22 cellular contexts compared by ENCODE assay signal in the genomic region with DNA sequence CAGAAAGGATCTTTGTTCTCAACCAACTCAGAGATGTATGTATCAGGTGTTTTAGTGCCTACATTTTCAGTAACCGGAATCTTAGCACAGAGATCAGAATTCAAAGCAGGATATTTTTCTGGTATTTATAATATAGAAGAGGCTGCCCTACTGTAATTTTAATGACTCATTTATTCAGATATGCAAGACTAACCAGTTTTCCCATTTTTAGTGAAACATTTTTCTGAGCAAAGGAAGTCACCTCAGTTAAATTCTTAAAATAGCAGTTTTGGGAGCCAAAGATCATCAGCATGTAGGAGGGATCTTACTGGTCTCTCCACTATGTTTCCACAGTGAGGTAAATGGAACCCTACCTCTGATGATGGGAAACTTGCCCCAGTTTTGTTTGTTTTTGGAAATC. TPM values are rescaled to one million over a fixed set of nuclear protein-coding genes. Genes with fewer than 3 reads are reported as not detected.
A peak's percentile ranks its signal among the peaks of the same experiment; 100 is the strongest.
DNase-seq lines count a peak whose midpoint lies in the region; ATAC-seq and TF ChIP-seq lines count a peak whose summit lies in the region.
"Had no signal": no experiment of that assay in that cellular context is flagged by ENCODE, and none has a peak within 500 bp of the region (broad histone marks: within the 10 kb centered on the region; RNA-seq: fewer than 3 reads in every experiment).

No MANE protein-coding gene starts in this region.

- H3K4me1 ChIP-seq in GM23338 (ENCODE audit: insufficient read depth): no peaks in the 10 kb centered on the region
- H3K4me1 ChIP-seq in BE2C: no peaks in the 10 kb centered on the region
- H3K4me1 ChIP-seq: SJCRH30 had no signal

- H3K4me3 Mint-ChIP-seq in GM23338: no peak overlapping the region
- H3K4me3 Mint-ChIP-seq: CD14-positive monocyte had no signal

- no peaks in the 10 kb centered on the region for H3K9me3 Mint-ChIP-seq in GM23338
- H3K9me3 Mint-ChIP-seq: CD14-positive monocyte had no signal

- H3K4me3 ChIP-seq in GM23338 (no peak overlapping the region), SU-DHL-6 (ENCODE audit: insufficient read depth, low read length, poor library complexity, severe bottlenecking) (peak overlapping the region; percentile 60), epithelial cell of esophagus (ENCODE audit: low read length) (no peak overlapping the region), BE2C (ENCODE audit: low read depth, low read length) (no peak overlapping the region)
- H3K4me3 ChIP-seq: GM12878, SJCRH30 had no signal

- H3F3A ChIP-seq in GM23338 (replicated peaks; ENCODE audit: low read depth) (peaks cover 10% of the 10 kb centered on the region), SU-DHL-6 (ENCODE audit: insufficient read depth) (peaks cover 28% of the 10 kb centered on the region)

- H2AFZ ChIP-seq in GM23338: no peak overlapping the region
- peak overlapping the region; percentile 85 for H2AFZ ChIP-seq in SU-DHL-6 (ENCODE audit: low read depth, low read length, severe bottlenecking)

- no peak overlapping the region for H3K4me2 ChIP-seq in GM23338
- peak overlapping the region; percentile 100 for H3K4me2 ChIP-seq in SU-DHL-6 (ENCODE audit: low read depth, low read length, poor library complexity, severe bottlenecking)

- TF ChIP-seq CTCF in GM23338 (conservative IDR thresholded peaks at IDR 0.05; ENCODE audit: low read depth in 2 of 2) (no peak), SU-DHL-6 (IDR thresholded peaks at IDR 0.05; ENCODE audit: insufficient read depth, low read length, poor library complexity, severe bottlenecking) (no peak), epithelial cell of esophagus (IDR thresholded peaks at IDR 0.05; ENCODE audit: insufficient read depth, low read depth, low read length, missing control alignments) (no peak), BE2C (IDR thresholded peaks at IDR 0.05; ENCODE audit: low read depth, low read length) (no peak)

- no peaks in the 10 kb centered on the region for H3K4me1 Mint-ChIP-seq in GM23338
- H3K4me1 Mint-ChIP-seq: CD14-positive monocyte had no signal

- peak overlapping the region; percentile 58 for H3K9ac ChIP-seq in SU-DHL-6 (ENCODE audit: low read length)

- H4K20me1 ChIP-seq in GM23338 (replicated peaks; ENCODE audit: insufficient read depth) (0 out of 2 replicates have a peak, but pooled peaks cover 2% of the 10 kb centered on the region), SU-DHL-6 (ENCODE audit: low read depth, low read length) (no peaks in the 10 kb centered on the region)

- H3K9me3 ChIP-seq in SU-DHL-6 (ENCODE audit: insufficient read depth, low read length) (no peaks in the 10 kb centered on the region), BE2C (no peaks in the 10 kb centered on the region)
- H3K9me3 ChIP-seq: Caco-2, SJCRH30 had no signal

- H3K36me3 Mint-ChIP-seq in GM23338 (ENCODE audit: low read depth): peaks cover 69% of the 10 kb centered on the region

- no peak for ATAC-seq in GM23338
- ATAC-seq in GM21526 (IDR thresholded peaks at IDR 0.05; ENCODE audit: low FRiP score, unreplicated experiment): no peak
- ATAC-seq in GM18505 (IDR thresholded peaks at IDR 0.05; ENCODE audit: unreplicated experiment): no peak
- ATAC-seq: GM12878 had no signal

- no peaks in the 10 kb centered on the region for H3K9me2 ChIP-seq in GM23338 (ENCODE audit: insufficient read depth)
- H3K9me2 ChIP-seq in SU-DHL-6 (replicated peaks; ENCODE audit: insufficient read depth, low read length): no peaks in the 10 kb centered on the region

- no peaks in the 10 kb centered on the region for H3K79me2 ChIP-seq in GM23338 (replicated peaks; ENCODE audit: insufficient read depth)
- peaks cover 21% of the 10 kb centered on the region; the same call in 1 of the 2 replicates for H3K79me2 ChIP-seq in SU-DHL-6 (ENCODE audit: insufficient read depth, low read length)

- peaks cover 58% of the 10 kb centered on the region for H3K36me3 ChIP-seq in GM23338 (ENCODE audit: insufficient read depth)
- H3K36me3 ChIP-seq in SU-DHL-6 (ENCODE audit: low read length): no peaks in the 10 kb centered on the region; the same call in 1 of the 2 replicates
- peaks cover 4% of the 10 kb centered on the region; the same call in 1 of the 2 replicates for H3K36me3 ChIP-seq in BE2C

- no peak for TF ChIP-seq POLR2A in GM18505 (IDR thresholded peaks at IDR 0.05; ENCODE audit: borderline replicate concordance, extremely low read depth, insufficient read depth, insufficient read length)

- H3K27me3 ChIP-seq in GM23338 (ENCODE audit: insufficient read depth) (no peaks in the 10 kb centered on the region), SU-DHL-6 (ENCODE audit: low read length) (no peaks in the 10 kb centered on the region), BE2C (no peaks in the 10 kb centered on the region)
- H3K27me3 ChIP-seq: SJCRH30 had no signal

- peak; percentile 28 for DNase-seq in AG08395 (ENCODE audit: low spot score)
- no peak for DNase-seq in GM23338 (ENCODE audit: low spot score)
- DNase-seq in epithelial cell of esophagus (ENCODE audit: low read depth): peak; percentile 38
- no peak for DNase-seq in BE2C
- no peak for DNase-seq in SK-N-DZ (ENCODE audit: low spot score)
- DNase-seq: 8988T, Caco-2, DMS53, H7, MV-4-11, NCI-H1417, NCI-H1930, NCI-H2171, NCI-H748 treated with DMSO at 0.1 percent for 48 hours, SJCRH30, T-helper 1 cell had no signal

- no peaks in the 10 kb centered on the region for H3K27me3 Mint-ChIP-seq in GM23338 (ENCODE audit: insufficient read depth, low read depth, poor library complexity)

- H3K27ac Mint-ChIP-seq in GM23338: no peak overlapping the region
- H3K27ac Mint-ChIP-seq: CD14-positive monocyte had no signal

- H3K27ac ChIP-seq in GM23338 (ENCODE audit: low read depth) (0 out of 2 replicates have a peak overlapping the region, but pooled peaks have one; percentile 5), SU-DHL-6 (ENCODE audit: low read depth, low read length) (peak overlapping the region; percentile 100)
- H3K27ac ChIP-seq: HL-60, SJCRH30 had no signal

TF ChIP-seq in GM23338, 12 proteins besides CTCF, POLR2A, EP300 and RAD21 (continues in another document):
- no peak for TF ChIP-seq NANOG (IDR thresholded peaks at IDR 0.05; ENCODE audit: borderline replicate concordance)
- no peak for TF ChIP-seq JUNB (IDR thresholded peaks at IDR 0.05; ENCODE audit: unreplicated experiment)
- TF ChIP-seq STAT1 (IDR thresholded peaks at IDR 0.05; ENCODE audit: unreplicated experiment): no peak
- TF ChIP-seq EZH2phosphoT487 (IDR thresholded peaks at IDR 0.05; ENCODE audit: unreplicated experiment): no peak
- TF ChIP-seq EZH2 (IDR thresholded peaks at IDR 0.05; ENCODE audit: low read depth, unreplicated experiment): no peak
- TF ChIP-seq, protein P1, sequence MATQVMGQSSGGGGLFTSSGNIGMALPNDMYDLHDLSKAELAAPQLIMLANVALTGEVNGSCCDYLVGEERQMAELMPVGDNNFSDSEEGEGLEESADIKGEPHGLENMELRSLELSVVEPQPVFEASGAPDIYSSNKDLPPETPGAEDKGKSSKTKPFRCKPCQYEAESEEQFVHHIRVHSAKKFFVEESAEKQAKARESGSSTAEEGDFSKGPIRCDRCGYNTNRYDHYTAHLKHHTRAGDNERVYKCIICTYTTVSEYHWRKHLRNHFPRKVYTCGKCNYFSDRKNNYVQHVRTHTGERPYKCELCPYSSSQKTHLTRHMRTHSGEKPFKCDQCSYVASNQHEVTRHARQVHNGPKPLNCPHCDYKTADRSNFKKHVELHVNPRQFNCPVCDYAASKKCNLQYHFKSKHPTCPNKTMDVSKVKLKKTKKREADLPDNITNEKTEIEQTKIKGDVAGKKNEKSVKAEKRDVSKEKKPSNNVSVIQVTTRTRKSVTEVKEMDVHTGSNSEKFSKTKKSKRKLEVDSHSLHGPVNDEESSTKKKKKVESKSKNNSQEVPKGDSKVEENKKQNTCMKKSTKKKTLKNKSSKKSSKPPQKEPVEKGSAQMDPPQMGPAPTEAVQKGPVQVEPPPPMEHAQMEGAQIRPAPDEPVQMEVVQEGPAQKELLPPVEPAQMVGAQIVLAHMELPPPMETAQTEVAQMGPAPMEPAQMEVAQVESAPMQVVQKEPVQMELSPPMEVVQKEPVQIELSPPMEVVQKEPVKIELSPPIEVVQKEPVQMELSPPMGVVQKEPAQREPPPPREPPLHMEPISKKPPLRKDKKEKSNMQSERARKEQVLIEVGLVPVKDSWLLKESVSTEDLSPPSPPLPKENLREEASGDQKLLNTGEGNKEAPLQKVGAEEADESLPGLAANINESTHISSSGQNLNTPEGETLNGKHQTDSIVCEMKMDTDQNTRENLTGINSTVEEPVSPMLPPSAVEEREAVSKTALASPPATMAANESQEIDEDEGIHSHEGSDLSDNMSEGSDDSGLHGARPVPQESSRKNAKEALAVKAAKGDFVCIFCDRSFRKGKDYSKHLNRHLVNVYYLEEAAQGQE (IDR thresholded peaks at IDR 0.05; ENCODE audit: unreplicated experiment): no peak

RNA-seq across cellular contexts. Expression of a gene that starts 42.0 kb away (rescaled TPM):
- total RNA-seq in GM23338 (2014; rRNA removed; shearing (Covaris generic)): 249 and 294 TPM in 2 replicates
- 1,410 and 1,412 TPM in 2 replicates for polyA plus RNA-seq in GM23338 (2016; fragmentation: Nextera tagmentation; extraction: Ambion mirVana)
- polyA plus RNA-seq in BE2C (2012; ENCODE audit: insufficient read depth, insufficient read length, low read depth): 615 TPM
- 256 and 265 TPM in 2 replicates for polyA plus RNA-seq in SK-N-DZ (2014; cell fraction: cytosol; rRNA removed)
- 209 and 319 TPM in 2 replicates for polyA plus RNA-seq in SK-N-DZ (2014; cell fraction: nucleus; rRNA removed)

Comparison
In these comparisons a context has a peak if more than half of its experiments do, and no peak if none do; other contexts are left out.
1. DNase-seq: peak in AG08395 (single experiment) and epithelial cell of esophagus (single experiment); none in GM23338 (single experiment), BE2C (single experiment) and SK-N-DZ (single experiment).